ENCODE assay signal across 29 cellular contexts in the genomic region with DNA sequence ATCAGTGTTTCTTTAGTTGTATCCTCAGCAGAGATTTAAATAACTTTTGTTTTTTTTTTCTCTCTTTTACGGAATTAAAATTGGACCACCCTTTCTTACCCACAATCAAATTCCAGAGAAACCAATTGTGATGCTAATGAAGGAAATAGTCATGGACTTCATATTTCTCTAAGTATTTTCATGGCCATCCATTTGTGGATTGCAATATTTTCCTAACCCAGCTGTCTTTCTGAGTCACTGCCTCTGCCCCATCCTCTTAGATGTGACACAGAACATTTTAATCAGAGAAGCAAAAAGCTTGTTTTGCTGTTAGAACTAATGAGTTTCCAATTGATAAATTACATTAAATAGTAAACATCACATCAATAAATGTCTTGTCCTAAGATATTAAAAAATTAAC.
"Had no signal": no experiment of that assay in that cellular context is flagged by ENCODE, and none has a peak within 500 bp of the region (broad histone marks: within the 10 kb centered on the region; RNA-seq: fewer than 3 reads in every experiment).

No MANE protein-coding gene starts in this region.

- H3K27me3 ChIP-seq: left lung, pancreas, spleen, suprapubic skin, tibial artery, upper lobe of right lung had no signal

- H3K4me3 Mint-ChIP-seq: immature natural killer cell; naive thymus-derived CD8-positive, alpha-beta T cell; nephron; neural crest cell; stimulated activated effector memory CD8-positive, alpha-beta T cell treated with anti-CD3 and anti-CD28 coated beads, Interleukin-12 subunit alpha, Interleukin-12 subunit beta, amount 100 ng/mL, for 72 hours; stimulated activated naive CD8-positive, alpha-beta T cell treated with anti-CD3 and anti-CD28 coated beads, Interleukin-15, Interleukin-2, amounts not matched to agents 100 ng/mL and 50 ng/mL, for 24 hours had no signal

- H3K4me1 Mint-ChIP-seq: immature natural killer cell; naive thymus-derived CD8-positive, alpha-beta T cell; nephron; stimulated activated effector memory CD8-positive, alpha-beta T cell treated with anti-CD3 and anti-CD28 coated beads, Interleukin-12 subunit alpha, Interleukin-12 subunit beta, amount 100 ng/mL, for 72 hours had no signal

- H3K9me3 Mint-ChIP-seq: nephron, neural crest cell had no signal

- H3K36me3 Mint-ChIP-seq: naive thymus-derived CD8-positive, alpha-beta T cell; stimulated activated effector memory CD8-positive, alpha-beta T cell treated with anti-CD3 and anti-CD28 coated beads, Interleukin-12 subunit alpha, Interleukin-12 subunit beta, amount 100 ng/mL, for 72 hours had no signal

- H3K4me3 ChIP-seq: left lung, lung, mucosa of descending colon, pancreas, prostate gland, spleen, suprapubic skin, thoracic aorta, tibial artery, upper lobe of right lung had no signal

- ATAC-seq: left colon; left lung; mucosa of descending colon; naive thymus-derived CD8-positive, alpha-beta T cell; pancreas; right cardiac atrium; sciatic nerve; stimulated activated effector memory CD8-positive, alpha-beta T cell treated with anti-CD3 and anti-CD28 coated beads, Interleukin-12 subunit alpha, Interleukin-12 subunit beta, amount 100 ng/mL, for 72 hours; upper lobe of right lung had no signal

- H3K4me1 ChIP-seq: left lung, pancreas, prostate gland, spleen, suprapubic skin, tibial artery, upper lobe of right lung had no signal

- DNase-seq: hypothalamus; immature natural killer cell; kidney; left colon; left lung; midbrain; mucosa of descending colon; naive thymus-derived CD8-positive, alpha-beta T cell; nucleus accumbens; pancreas; posterior cingulate gyrus; retina; right cardiac atrium; small intestine; spleen; stimulated activated CD4-positive, alpha-beta T cell treated with anti-CD3 and anti-CD28 coated beads, Interleukin-4, amount 100 ng/mL, for 24 hours; stimulated activated naive CD4-positive, alpha-beta T cell; tibial artery; trophoblast cell; upper lobe of right lung had no signal

- H3K27ac ChIP-seq: left lung, pancreas, prostate gland, spleen, suprapubic skin, thoracic aorta, tibial artery, upper lobe of right lung had no signal

- H3K36me3 ChIP-seq: left lung, pancreas, prostate gland, spleen, suprapubic skin, thoracic aorta, tibial artery, upper lobe of right lung had no signal

- H3K27me3 Mint-ChIP-seq: naive thymus-derived CD8-positive, alpha-beta T cell; stimulated activated naive CD8-positive, alpha-beta T cell treated with anti-CD3 and anti-CD28 coated beads, Interleukin-15, Interleukin-2, amounts not matched to agents 100 ng/mL and 50 ng/mL, for 24 hours had no signal

- H3K9me3 ChIP-seq: left lung, pancreas, prostate gland, spleen, suprapubic skin, thoracic aorta, tibial artery, upper lobe of right lung had no signal
